8 cellular contexts compared by ENCODE assay signal in genomic region chr17:61410100-61410551, GRCh38. TPM values are rescaled to one million over a fixed set of nuclear protein-coding genes. Genes with fewer than 3 reads are reported as not detected.
DNase-seq lines count a peak whose midpoint lies in the region; ATAC-seq, FAIRE-seq and TF ChIP-seq lines count a peak whose summit lies in the region.

No MANE protein-coding gene starts in this region.

- peaks cover 43% of the 10 kb centered on the region for H3K27me3 Mint-ChIP-seq in activated T-cell treated with anti-CD3 and anti-CD28 coated beads, Interleukin-2, amount 50 U/mL, for 4 hours (ENCODE audit: low read depth)

- H3K4me2 ChIP-seq in HepG2 (ENCODE audit: low read depth, low read length), result peak overlapping the region; percentile 92

- H3K9ac ChIP-seq in adipocyte (ENCODE audit: low read length) (peak overlapping the region; percentile 87), HepG2 (ENCODE audit: insufficient read depth, low read depth, low read length) (peak overlapping the region; percentile 57)

- TF ChIP-seq EP300 in HepG2 (IDR thresholded peaks at IDR 0.05; ENCODE audit: low read depth in 2 of 2, low read length in 2 of 2) (no peak), HepG2 (CRISPR knock-in tag; IDR thresholded peaks at IDR 0.05; ENCODE audit: borderline replicate concordance) (no peak), tibial nerve (IDR thresholded peaks at IDR 0.05) (no peak)

- no peaks in the 10 kb centered on the region for H4K20me1 ChIP-seq in HepG2 (ENCODE audit: insufficient read depth, low read length)

- TF ChIP-seq CTCF in HepG2 (CRISPR knock-in tag; IDR thresholded peaks at IDR 0.05) (no peak), tibial nerve (IDR thresholded peaks at IDR 0.05) (no peak)

- no peaks in the 10 kb centered on the region for H3K9me3 ChIP-seq in adipocyte (ENCODE audit: control insufficient read depth, low read length)
- H3K9me3 ChIP-seq in HepG2 (ENCODE audit: low read length), result no peaks in the 10 kb centered on the region
- no peaks in the 10 kb centered on the region for H3K9me3 ChIP-seq in tibial nerve

- ATAC-seq in activated T-cell treated with anti-CD3 and anti-CD28 coated beads, Interleukin-2, amount 50 U/mL, for 4 hours, result no peak
- ATAC-seq in HepG2 (no peak), GM18907 (IDR thresholded peaks at IDR 0.05; ENCODE audit: unreplicated experiment) (no peak)

- intact Hi-C loops in HepG2 (cut with micrococcal nuclease; ENCODE audit: unreplicated experiment), result loop anchor here (5.0 kb wide), 1 partner anchor 427 kb away; no protein-coding TSS in a partner anchor

- H3K27me3 ChIP-seq in adipocyte (replicated peaks; ENCODE audit: control insufficient read depth, insufficient read depth, low read length), result no peaks in the 10 kb centered on the region
- no peaks in the 10 kb centered on the region for H3K27me3 ChIP-seq in HepG2 (ENCODE audit: control insufficient read depth in 1 of 2, insufficient read depth in 2 of 2, low read length in 2 of 2)
- peaks cover 0 to 21% of the 10 kb centered on the region in 2 donors for H3K27me3 ChIP-seq in tibial nerve

- in situ Hi-C loops in HepG2 (cut with HindIII; ENCODE audit: extremely low pct_ligation_motif_present, low pct_unique_long_range_greater_than_20kb), result loop anchor here (5.0 to 10.0 kb wide), 2 partner anchors 172 to 425 kb away; no protein-coding TSS in a partner anchor

- H3K4me1 ChIP-seq in adipocyte (ENCODE audit: control insufficient read depth, insufficient read depth, low read length) (peaks cover 29% of the 10 kb centered on the region), HepG2 (ENCODE audit: insufficient read depth, low read length) (peaks cover 54% of the 10 kb centered on the region), tibial nerve (peaks cover 0 to 80% (median 30%) of the 10 kb centered on the region in 4 donors)

- no peaks in the 10 kb centered on the region for H3K9me3 Mint-ChIP-seq in activated T-cell treated with anti-CD3 and anti-CD28 coated beads, Interleukin-2, amount 50 U/mL, for 4 hours

- POLR2A ChIA-PET in HepG2 (lab: Yijun Ruan, JAX), result interaction anchor here (3.7 kb wide), 1 partner anchor 10 kb away, joined by 19 read pairs; the partner anchor contains the start of gene TBX2

- no peaks in the 10 kb centered on the region for H3K79me2 ChIP-seq in HepG2 (ENCODE audit: insufficient read depth, low read length)

- H3K27ac ChIP-seq in HepG2 (ENCODE audit: extremely low read length, insufficient read depth, low read length), result no peak overlapping the region
- peak overlapping the region; percentile 70 to 95 (median 92) for H3K27ac ChIP-seq in tibial nerve

- no peak for FAIRE-seq in HepG2 (lab: Jason Lieb, UNC)

- no peak overlapping the region for H2AFZ ChIP-seq in HepG2 (ENCODE audit: low read length)

- TF ChIP-seq RAD21 in HepG2 (CRISPR knock-in tag; IDR thresholded peaks at IDR 0.05), result no peak

- peak overlapping the region; percentile 68 for H3K4me3 Mint-ChIP-seq in activated T-cell treated with anti-CD3 and anti-CD28 coated beads, Interleukin-2, amount 50 U/mL, for 4 hours

- BruUV-seq in HepG2 (replicated peaks; lab: Mats Ljungman, UMichigan), result no TSS peak

- no peak for DNase-seq in activated T-cell treated with anti-CD3 and anti-CD28 coated beads, Interleukin-2, amount 50 U/mL, for 4 hours
- DNase-seq in activated T-cell treated with anti-CD3 and anti-CD28 coated beads, Interleukin-2, amount 50 U/mL, for 1 hour, result no peak
- DNase-seq in adipocyte (ENCODE audit: low read depth), result peak; percentile 27
- DNase-seq in HepG2 (ENCODE audit: low spot score), result no peak
- no peak for DNase-seq in tibial nerve (ENCODE audit: low spot score in 2 of 2)
- no peak for DNase-seq in EL
- no peak for DNase-seq in NCI-H2171 treated with DMSO at 0.1 percent for 48 hours (lab: John Stamatoyannopoulos, UW)

- 83% methylated on average over 12 of the region's 12 CpGs for WGBS in HepG2 (ENCODE audit: low lambda C conversion rate)
- 8 to 26% methylated on average over 4 to 12 of the region's 12 CpGs for WGBS in tibial nerve, 2 donors

- H3K36me3 ChIP-seq in adipocyte (ENCODE audit: control insufficient read depth, insufficient read depth, low read length, severe bottlenecking) (peaks cover 32% of the 10 kb centered on the region), HepG2 (replicated peaks in 1 of 2; ENCODE audit: control insufficient read depth in 1 of 2, insufficient read depth in 2 of 2, low read length in 2 of 2) (peaks cover 0 to 3% of the 10 kb centered on the region in 2 experiments; a peak in 1 of 5 replicates), tibial nerve (peaks cover 0 to 22% (median 0%) of the 10 kb centered on the region in 3 donors)

- no peak for TF ChIP-seq POLR2A in HepG2 (IDR thresholded peaks at IDR 0.05; ENCODE audit: insufficient read depth in 1 of 2, low read depth in 2 of 2, low read length in 2 of 2)
- TF ChIP-seq POLR2A in tibial nerve (IDR thresholded peaks at IDR 0.05), result no peak

- H3K4me3 ChIP-seq in adipocyte (ENCODE audit: low read length) (peak overlapping the region; percentile 50), HepG2 (replicated peaks in 1 of 3; ENCODE audit: insufficient read depth in 1 of 3, low read depth in 2 of 3, low read length in 3 of 3) (peak overlapping the region; percentile 13 to 77 (median 56); a peak in 4 of 6 replicates), tibial nerve (peak overlapping the region; percentile 41 to 85 (median 71))

- no peaks in the 10 kb centered on the region for H3K36me3 Mint-ChIP-seq in activated T-cell treated with anti-CD3 and anti-CD28 coated beads, Interleukin-2, amount 50 U/mL, for 4 hours (ENCODE audit: insufficient read depth)

- peaks cover 17% of the 10 kb centered on the region for H3K4me1 Mint-ChIP-seq in activated T-cell treated with anti-CD3 and anti-CD28 coated beads, Interleukin-2, amount 50 U/mL, for 4 hours (ENCODE audit: low read depth)

- CTCF ChIA-PET in HepG2 (lab: Yijun Ruan, JAX; ENCODE audit: low intra/inter-chr PET ratio, low total read pairs), result interaction anchor here (0.9 to 1.8 kb wide), 6 partner anchors 53 to 439 kb away, joined by 3 to 13 read pairs (median 4); no protein-coding TSS in a partner anchor

RNA-seq across cellular contexts. Expression of gene TBX2, which starts 10.5 kb away (rescaled TPM):
- under 1 TPM; 0.05 to 0.16 (median 0.15) TPM for total RNA-seq in activated T-cell treated with anti-CD3 and anti-CD28 coated beads, Interleukin-2, amount 50 U/mL, for 4 hours
- 10.2 and 15.3 TPM in 2 replicates for total RNA-seq in HepG2 (2016; rRNA removed; fragmentation: Illumina TruSeq; extraction: Trizol)
- 3.7 TPM in 2 replicates for total RNA-seq in HepG2 (2016; cell fraction: cytosol; rRNA removed; fragmentation: Illumina TruSeq; extraction: Trizol; ENCODE audit: low read depth)
- total RNA-seq in HepG2 (2016; cell fraction: insoluble cytoplasmic fraction; rRNA removed; fragmentation: Illumina TruSeq; extraction: Trizol), result 8.3 and 14.7 TPM in 2 replicates
- 9.6 and 10.4 TPM in 2 replicates for total RNA-seq in HepG2 (2016; cell fraction: membrane; rRNA removed; fragmentation: Illumina TruSeq; extraction: Trizol)
- 10.9 and 12.4 TPM in 2 replicates for total RNA-seq in HepG2 (2016; cell fraction: nucleus; rRNA removed; fragmentation: Illumina TruSeq; extraction: Trizol)
- 2.8 and 3.0 TPM in 2 replicates for polyA plus RNA-seq in HepG2 (2011; rRNA removed)
- 1.9 and 3.7 TPM in 2 replicates for polyA plus RNA-seq in HepG2 (2011; cell fraction: cytosol; rRNA removed)
- 9.5 and 10.4 TPM in 2 replicates for polyA plus RNA-seq in HepG2 (2011; cell fraction: nucleus; rRNA removed)
- polyA plus RNA-seq in HepG2 (2012), result 1.0 and 1.6 TPM in 2 replicates
- 2.8 and 3.6 TPM in 2 replicates for polyA plus RNA-seq in HepG2 (2016; cell fraction: cytosol; fragmentation: Illumina TruSeq; extraction: Trizol; ENCODE audit: low read depth)
- polyA plus RNA-seq in HepG2 (2016; cell fraction: insoluble cytoplasmic fraction; fragmentation: Illumina TruSeq; extraction: Trizol; ENCODE audit: low read depth), result 13.1 and 15.6 TPM in 2 replicates
- polyA plus RNA-seq in HepG2 (2016; cell fraction: membrane; fragmentation: Illumina TruSeq; extraction: Trizol; ENCODE audit: low read depth), result 8.1 and 8.9 TPM in 2 replicates
- polyA plus RNA-seq in HepG2 (2016; cell fraction: nucleus; fragmentation: Illumina TruSeq; extraction: Trizol; ENCODE audit: insufficient read depth, low read depth), result 26.2 and 30.9 TPM in 2 replicates
- 3.0 and 6.9 TPM in 2 replicates for polyA minus RNA-seq in HepG2 (2011; rRNA and poly(A)+ RNA removed; ENCODE audit: low replicate concordance)
- 1.5 and 2.4 TPM in 2 replicates for polyA minus RNA-seq in HepG2 (2011; cell fraction: cytosol; rRNA and poly(A)+ RNA removed)
- polyA minus RNA-seq in HepG2 (2011; cell fraction: nucleus; rRNA and poly(A)+ RNA removed), result 4.9 and 5.3 TPM in 2 replicates
- 10 to 100 TPM; 23.2 to 42.0 (median 26.5) TPM for total RNA-seq in tibial nerve

RNA-seq across cellular contexts. Expression of gene TBX4, which starts 42.1 kb away (rescaled TPM):
- not detected for total RNA-seq in activated T-cell treated with anti-CD3 and anti-CD28 coated beads, Interleukin-2, amount 50 U/mL, for 4 hours
- total RNA-seq in HepG2 (2016; rRNA removed; fragmentation: Illumina TruSeq; extraction: Trizol), result 0.86 and 1.1 TPM in 2 replicates
- 0.10 and 0.35 TPM in 2 replicates for total RNA-seq in HepG2 (2016; cell fraction: cytosol; rRNA removed; fragmentation: Illumina TruSeq; extraction: Trizol; ENCODE audit: low read depth)
- total RNA-seq in HepG2 (2016; cell fraction: insoluble cytoplasmic fraction; rRNA removed; fragmentation: Illumina TruSeq; extraction: Trizol), result 0.92 and 1.3 TPM in 2 replicates
- 1.1 and 1.5 TPM in 2 replicates for total RNA-seq in HepG2 (2016; cell fraction: membrane; rRNA removed; fragmentation: Illumina TruSeq; extraction: Trizol)
- 1.1 and 1.3 TPM in 2 replicates for total RNA-seq in HepG2 (2016; cell fraction: nucleus; rRNA removed; fragmentation: Illumina TruSeq; extraction: Trizol)
- 0.11 and 0.17 TPM in 2 replicates for polyA plus RNA-seq in HepG2 (2011; rRNA removed)
- 0.05 and 0.09 TPM in 2 replicates for polyA plus RNA-seq in HepG2 (2011; cell fraction: cytosol; rRNA removed)
- 0.29 and 0.48 TPM in 2 replicates for polyA plus RNA-seq in HepG2 (2011; cell fraction: nucleus; rRNA removed)
- 0.15 and 0.40 TPM in 2 replicates for polyA plus RNA-seq in HepG2 (2012)
- 0.14 and 0.16 TPM in 2 replicates for polyA plus RNA-seq in HepG2 (2016; cell fraction: cytosol; fragmentation: Illumina TruSeq; extraction: Trizol; ENCODE audit: low read depth)
- 1.2 and 1.7 TPM in 2 replicates for polyA plus RNA-seq in HepG2 (2016; cell fraction: insoluble cytoplasmic fraction; fragmentation: Illumina TruSeq; extraction: Trizol; ENCODE audit: low read depth)
- 0.49 and 0.62 TPM in 2 replicates for polyA plus RNA-seq in HepG2 (2016; cell fraction: membrane; fragmentation: Illumina TruSeq; extraction: Trizol; ENCODE audit: low read depth)
- polyA plus RNA-seq in HepG2 (2016; cell fraction: nucleus; fragmentation: Illumina TruSeq; extraction: Trizol; ENCODE audit: insufficient read depth, low read depth), result 1.8 and 2.4 TPM in 2 replicates
- polyA minus RNA-seq in HepG2 (2011; rRNA and poly(A)+ RNA removed; ENCODE audit: low replicate concordance), result not detected in 2 replicates
- polyA minus RNA-seq in HepG2 (2011; cell fraction: cytosol; rRNA and poly(A)+ RNA removed), result not detected in 2 replicates
- not detected in 2 replicates for polyA minus RNA-seq in HepG2 (2011; cell fraction: nucleus; rRNA and poly(A)+ RNA removed)
- not detected for total RNA-seq in tibial nerve

Comparison
In these comparisons a context has a peak if more than half of its experiments do, and no peak if none do; other contexts are left out.
1. RNA of gene TBX2, which starts 10.5 kb away (total RNA-seq): 23.2 to 42.0 TPM in tibial nerve and 3.7 to 15.3 TPM in HepG2; 0.05 to 0.16 TPM in activated T-cell treated with anti-CD3 and anti-CD28 coated beads, Interleukin-2, amount 50 U/mL, for 4 hours; every median in the first group is over 4 times any median in the second.
2. Peak in every context shown above with its lines, with median percentiles within 50 percentile points of each other: H3K4me3 ChIP-seq.